20 cellular contexts compared by ENCODE assay signal in the genomic region with DNA sequence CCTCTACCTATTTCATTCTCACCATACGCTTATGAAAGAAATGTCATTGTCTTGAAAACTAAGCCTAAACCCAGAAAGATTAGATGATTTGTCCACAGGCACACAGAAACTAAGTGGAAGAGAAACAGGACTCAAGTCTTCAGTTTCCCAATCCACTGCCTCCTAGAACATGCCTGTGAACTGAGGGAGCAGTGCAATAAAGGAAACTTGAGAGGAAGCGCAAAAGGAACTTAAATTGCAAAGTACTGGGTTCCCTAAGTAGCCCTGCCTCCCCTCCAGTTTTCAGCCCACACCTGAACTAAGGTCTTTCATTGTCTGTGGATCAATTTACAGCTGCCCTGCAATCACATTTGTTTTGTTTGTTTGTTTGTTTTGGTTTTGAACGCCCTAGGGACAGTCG.
"Had no signal": no experiment of that assay in that cellular context is flagged by ENCODE, and none has a peak within 500 bp of the region (broad histone marks: within the 10 kb centered on the region; RNA-seq: fewer than 3 reads in every experiment).

No MANE protein-coding gene starts in this region.

- H3K9me3 Mint-ChIP-seq: activated B cell treated with CpG ODN at 0.5 μM for 24 hours; activated T-helper 17 cell treated with anti-CD3 and anti-CD28 coated beads, Interleukin-2, amount 50 U/mL, for 72 hours; dendritic cell treated with granulocyte-macrophage colony-stimulating factor and Interleukin-4, amounts not matched to agents 40 ng/mL and 50 ng/mL, for 4 days; endodermal cell; naive thymus-derived CD4-positive, alpha-beta T cell; stimulated activated naive B cell treated with anti-CD40 and anti-IgM and Interleukin-4, amounts not matched to agents 10 μg/mL and 1 μg/mL and 100 μg/mL, for 72 hours; T-helper 1 cell treated with Interleukin-12 subunit alpha and Interleukin-12 subunit beta and Interleukin-4 antibody, amounts not matched to agents 30 μg/mL and 1 μg/mL, for 36 hours had no signal

- H3K4me3 Mint-ChIP-seq: activated B cell treated with CpG ODN at 0.5 μM for 24 hours; activated T-helper 17 cell treated with anti-CD3 and anti-CD28 coated beads, Interleukin-2, amount 50 U/mL, for 72 hours; brain; dendritic cell treated with granulocyte-macrophage colony-stimulating factor and Interleukin-4, amounts not matched to agents 40 ng/mL and 50 ng/mL, for 4 days; endodermal cell; naive thymus-derived CD4-positive, alpha-beta T cell; stimulated activated naive B cell treated with anti-CD40 and anti-IgM and Interleukin-4, amounts not matched to agents 10 μg/mL and 1 μg/mL and 100 μg/mL, for 72 hours; T-helper 1 cell treated with Interleukin-12 subunit alpha and Interleukin-12 subunit beta and Interleukin-4 antibody, amounts not matched to agents 30 μg/mL and 1 μg/mL, for 36 hours; type B pancreatic cell had no signal

- H3K27ac Mint-ChIP-seq: activated B cell treated with CpG ODN at 0.5 μM for 24 hours; activated T-helper 17 cell treated with anti-CD3 and anti-CD28 coated beads, Interleukin-2, amount 50 U/mL, for 72 hours; dendritic cell treated with granulocyte-macrophage colony-stimulating factor and Interleukin-4, amounts not matched to agents 40 ng/mL and 50 ng/mL, for 4 days; endodermal cell; naive thymus-derived CD4-positive, alpha-beta T cell; stimulated activated naive B cell treated with anti-CD40 and anti-IgM and Interleukin-4, amounts not matched to agents 10 μg/mL and 1 μg/mL and 100 μg/mL, for 72 hours; T-helper 1 cell treated with Interleukin-12 subunit alpha and Interleukin-12 subunit beta and Interleukin-4 antibody, amounts not matched to agents 30 μg/mL and 1 μg/mL, for 36 hours; type B pancreatic cell had no signal

- H3K9me3 ChIP-seq: psoas muscle, spleen had no signal

- H3K4me3 ChIP-seq: psoas muscle, spleen had no signal

- DNase-seq: activated B cell treated with CpG ODN at 0.5 μM for 24 hours; activated CD4-positive, alpha-beta T cell treated with anti-CD3 and anti-CD28 coated beads, Interleukin-2, amount 50 U/mL, for 1 hour; activated naive CD4-positive, alpha-beta T cell treated with anti-CD3 and anti-CD28 coated beads, Interleukin-2, amount 50 U/mL, for 16 hours; activated T-cell treated with anti-CD3 and anti-CD28 coated beads for 4 hours; amniotic stem cell; endodermal cell; glutamatergic neuron; left cardiac atrium; mammary epithelial cell; naive thymus-derived CD4-positive, alpha-beta T cell; nucleus accumbens; psoas muscle; spleen; stimulated activated CD4-positive, alpha-beta T cell treated with anti-CD3 and anti-CD28 coated beads, Interleukin-1b, Interleukin-23, amount 100 ng/mL, for 48 hours; stimulated activated naive B cell treated with anti-CD40 and anti-IgM and Interleukin-4, amounts not matched to agents 10 μg/mL and 1 μg/mL and 100 μg/mL, for 72 hours had no signal

- H3K36me3 Mint-ChIP-seq: brain; naive thymus-derived CD4-positive, alpha-beta T cell; type B pancreatic cell had no signal

- H3K27ac ChIP-seq: psoas muscle, spleen had no signal

- H3K27me3 Mint-ChIP-seq: dendritic cell treated with granulocyte-macrophage colony-stimulating factor and Interleukin-4, amounts not matched to agents 40 ng/mL and 50 ng/mL, for 4 days had no signal

- H3K36me3 ChIP-seq: spleen had no signal

- H3K4me1 Mint-ChIP-seq: activated B cell treated with CpG ODN at 0.5 μM for 24 hours; naive thymus-derived CD4-positive, alpha-beta T cell; stimulated activated naive B cell treated with anti-CD40 and anti-IgM and Interleukin-4, amounts not matched to agents 10 μg/mL and 1 μg/mL and 100 μg/mL, for 72 hours had no signal
